Comparison of ENCODE assay signal across 1 cellular context in the genomic region with DNA sequence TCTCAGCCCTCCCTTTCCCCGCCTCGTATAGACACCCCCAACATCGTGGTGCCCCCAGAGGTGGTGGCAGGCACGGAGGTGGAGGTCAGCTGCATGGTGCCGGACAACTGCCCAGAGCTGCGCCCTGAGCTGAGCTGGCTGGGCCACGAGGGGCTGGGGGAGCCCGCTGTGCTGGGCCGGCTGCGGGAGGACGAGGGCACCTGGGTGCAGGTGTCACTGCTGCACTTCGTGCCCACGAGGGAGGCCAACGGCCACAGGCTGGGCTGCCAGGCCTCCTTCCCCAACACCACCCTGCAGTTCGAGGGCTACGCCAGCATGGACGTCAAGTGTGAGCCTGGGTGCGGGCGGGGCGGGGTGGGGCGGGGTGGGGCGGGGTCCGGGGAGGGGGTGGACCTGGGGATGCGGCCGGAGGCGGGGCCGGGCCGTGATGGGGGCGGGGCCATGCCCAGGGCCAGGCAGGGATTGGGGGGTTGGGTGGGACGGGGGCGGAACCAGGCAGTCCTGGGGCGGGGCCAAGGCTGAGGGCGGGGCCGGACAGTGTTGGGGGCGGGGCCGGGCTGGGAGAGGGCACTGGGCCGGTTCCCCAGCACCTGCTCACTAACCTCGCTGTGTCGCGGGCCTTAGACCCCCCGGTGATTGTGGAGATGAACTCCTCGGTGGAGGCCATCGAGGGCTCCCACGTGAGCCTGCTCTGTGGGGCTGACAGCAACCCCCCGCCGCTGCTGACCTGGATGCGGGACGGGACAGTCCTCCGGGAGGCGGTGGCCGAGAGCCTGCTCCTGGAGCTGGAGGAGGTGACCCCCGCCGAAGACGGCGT.
TF ChIP-seq lines count a peak whose summit lies in the region.

No MANE protein-coding gene starts in this region.

TF ChIP-seq in IMR-90, 13 proteins besides CTCF, POLR2A, EP300 and RAD21:
- TF ChIP-seq RCOR1 (IDR thresholded peaks at IDR 0.05; ENCODE audit: insufficient replicate concordance, low read length) (no peak), MAZ (IDR thresholded peaks at IDR 0.05; ENCODE audit: borderline replicate concordance, low read depth, low read length) (no peak), NFE2L2 (IDR thresholded peaks at IDR 0.05; ENCODE audit: low read depth, low read length) (no peak), SMC3 (IDR thresholded peaks at IDR 0.05; ENCODE audit: low read depth, low read length) (no peak), FOS (IDR thresholded peaks at IDR 0.05; ENCODE audit: low read depth, low read length) (no peak), BHLHE40 (IDR thresholded peaks at IDR 0.05; ENCODE audit: low read depth, low read length) (no peak), MXI1 (IDR thresholded peaks at IDR 0.05; ENCODE audit: borderline replicate concordance, low read depth, low read length) (no peak), RFX5 (IDR thresholded peaks at IDR 0.05; ENCODE audit: low read depth, low read length) (no peak), MAFK (IDR thresholded peaks at IDR 0.05; ENCODE audit: low read depth, low read length) (no peak), CEBPB (IDR thresholded peaks at IDR 0.05; ENCODE audit: low read depth, low read length) (no peak), CHD1 (IDR thresholded peaks at IDR 0.05; ENCODE audit: low read depth, low read length) (no peak)
- TF ChIP-seq, protein P1, sequence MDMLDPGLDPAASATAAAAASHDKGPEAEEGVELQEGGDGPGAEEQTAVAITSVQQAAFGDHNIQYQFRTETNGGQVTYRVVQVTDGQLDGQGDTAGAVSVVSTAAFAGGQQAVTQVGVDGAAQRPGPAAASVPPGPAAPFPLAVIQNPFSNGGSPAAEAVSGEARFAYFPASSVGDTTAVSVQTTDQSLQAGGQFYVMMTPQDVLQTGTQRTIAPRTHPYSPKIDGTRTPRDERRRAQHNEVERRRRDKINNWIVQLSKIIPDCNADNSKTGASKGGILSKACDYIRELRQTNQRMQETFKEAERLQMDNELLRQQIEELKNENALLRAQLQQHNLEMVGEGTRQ (IDR thresholded peaks at IDR 0.05; ENCODE audit: low read depth, low read length): no peak
- TF ChIP-seq, protein P2, sequence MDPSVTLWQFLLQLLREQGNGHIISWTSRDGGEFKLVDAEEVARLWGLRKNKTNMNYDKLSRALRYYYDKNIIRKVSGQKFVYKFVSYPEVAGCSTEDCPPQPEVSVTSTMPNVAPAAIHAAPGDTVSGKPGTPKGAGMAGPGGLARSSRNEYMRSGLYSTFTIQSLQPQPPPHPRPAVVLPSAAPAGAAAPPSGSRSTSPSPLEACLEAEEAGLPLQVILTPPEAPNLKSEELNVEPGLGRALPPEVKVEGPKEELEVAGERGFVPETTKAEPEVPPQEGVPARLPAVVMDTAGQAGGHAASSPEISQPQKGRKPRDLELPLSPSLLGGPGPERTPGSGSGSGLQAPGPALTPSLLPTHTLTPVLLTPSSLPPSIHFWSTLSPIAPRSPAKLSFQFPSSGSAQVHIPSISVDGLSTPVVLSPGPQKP (IDR thresholded peaks at IDR 0.05; ENCODE audit: borderline replicate concordance, low read depth, low read length): no peak
TF ChIP-seq in IMR-90: peak in this region for 0.
